Comparison of ENCODE assay signal across 2 cellular contexts in the genomic region with DNA sequence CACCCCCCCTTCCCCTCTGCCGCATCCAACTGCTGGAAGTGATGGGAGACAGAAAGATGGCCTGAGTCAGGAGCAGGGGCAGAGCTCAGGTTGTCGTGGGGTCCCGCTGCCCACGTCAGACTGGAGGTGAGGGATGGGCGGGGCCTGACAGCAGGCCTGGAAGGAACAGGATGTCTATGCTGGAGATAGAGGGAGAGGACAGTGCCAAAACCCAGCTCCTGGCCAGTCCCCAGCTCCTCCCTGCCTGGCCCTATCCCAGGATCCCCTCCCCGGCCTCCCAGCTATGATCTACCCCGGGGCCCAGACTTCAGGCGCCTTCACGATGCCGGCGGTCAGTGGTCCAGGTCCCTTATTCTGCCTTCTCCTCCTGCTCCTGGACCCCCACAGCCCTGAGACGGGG.
TF ChIP-seq lines count a peak whose summit lies in the region.

LMAN1L (plus strand) TSS at position 303 of the 400 bp plus-strand sequence; CDS start at position 323, 20 bp downstream.

TF ChIP-seq in IMR-90, 13 proteins besides CTCF, POLR2A, EP300 and RAD21:
- TF ChIP-seq FOS (IDR thresholded peaks at IDR 0.05; ENCODE audit: low read depth, low read length) (no peak), MAZ (IDR thresholded peaks at IDR 0.05; ENCODE audit: borderline replicate concordance, low read depth, low read length) (no peak), NFE2L2 (IDR thresholded peaks at IDR 0.05; ENCODE audit: low read depth, low read length) (no peak), ELK1 (IDR thresholded peaks at IDR 0.05; ENCODE audit: borderline replicate concordance, low read depth, low read length) (no peak), RFX5 (IDR thresholded peaks at IDR 0.05; ENCODE audit: low read depth, low read length) (no peak), SMC3 (IDR thresholded peaks at IDR 0.05; ENCODE audit: low read depth, low read length) (no peak), MXI1 (IDR thresholded peaks at IDR 0.05; ENCODE audit: borderline replicate concordance, low read depth, low read length) (no peak), CEBPB (IDR thresholded peaks at IDR 0.05; ENCODE audit: low read depth, low read length) (no peak), CHD1 (IDR thresholded peaks at IDR 0.05; ENCODE audit: low read depth, low read length) (no peak)
- TF ChIP-seq, protein P1, sequence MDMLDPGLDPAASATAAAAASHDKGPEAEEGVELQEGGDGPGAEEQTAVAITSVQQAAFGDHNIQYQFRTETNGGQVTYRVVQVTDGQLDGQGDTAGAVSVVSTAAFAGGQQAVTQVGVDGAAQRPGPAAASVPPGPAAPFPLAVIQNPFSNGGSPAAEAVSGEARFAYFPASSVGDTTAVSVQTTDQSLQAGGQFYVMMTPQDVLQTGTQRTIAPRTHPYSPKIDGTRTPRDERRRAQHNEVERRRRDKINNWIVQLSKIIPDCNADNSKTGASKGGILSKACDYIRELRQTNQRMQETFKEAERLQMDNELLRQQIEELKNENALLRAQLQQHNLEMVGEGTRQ (IDR thresholded peaks at IDR 0.05; ENCODE audit: low read depth, low read length) = no peak

TF ChIP-seq in H1, 55 proteins besides CTCF, POLR2A, EP300 and RAD21:
- TF ChIP-seq CHD1 (IDR thresholded peaks at IDR 0.05; ENCODE audit: low read depth, low read length) (no peak), RFX5 (IDR thresholded peaks at IDR 0.05; ENCODE audit: borderline replicate concordance, low read depth, low read length) (no peak)
TF ChIP-seq in H1: peak in this region for 0.
